ENCODE assay signal across 1 cellular context in the genomic region with DNA sequence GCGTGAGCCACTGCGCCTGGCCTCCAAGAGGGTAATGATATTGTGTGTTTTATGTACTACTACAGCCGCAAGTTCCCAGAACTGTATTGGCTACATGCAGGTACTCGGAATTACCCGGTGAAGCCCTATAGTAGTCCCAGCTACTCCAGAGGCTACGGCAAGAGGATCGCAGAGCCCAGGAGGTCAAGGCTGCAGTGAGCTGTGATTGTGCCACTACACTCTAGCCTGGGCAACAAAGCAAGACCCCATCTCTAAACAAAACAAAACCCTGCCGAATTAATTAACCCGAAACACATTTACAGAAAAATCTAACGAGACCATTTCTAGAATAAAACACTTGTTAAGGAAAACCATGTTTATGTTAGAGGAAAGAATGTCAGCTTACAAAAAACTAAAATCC.
TF ChIP-seq lines count a peak whose summit lies in the region.

No MANE protein-coding gene starts in this region.

TF ChIP-seq in SK-N-SH, 30 proteins besides CTCF, POLR2A, EP300 and RAD21 (continued from another document):
- TF ChIP-seq, protein P1, sequence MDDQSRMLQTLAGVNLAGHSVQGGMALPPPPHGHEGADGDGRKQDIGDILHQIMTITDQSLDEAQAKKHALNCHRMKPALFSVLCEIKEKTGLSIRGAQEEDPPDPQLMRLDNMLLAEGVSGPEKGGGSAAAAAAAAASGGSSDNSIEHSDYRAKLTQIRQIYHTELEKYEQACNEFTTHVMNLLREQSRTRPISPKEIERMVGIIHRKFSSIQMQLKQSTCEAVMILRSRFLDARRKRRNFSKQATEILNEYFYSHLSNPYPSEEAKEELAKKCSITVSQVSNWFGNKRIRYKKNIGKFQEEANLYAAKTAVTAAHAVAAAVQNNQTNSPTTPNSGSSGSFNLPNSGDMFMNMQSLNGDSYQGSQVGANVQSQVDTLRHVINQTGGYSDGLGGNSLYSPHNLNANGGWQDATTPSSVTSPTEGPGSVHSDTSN (IDR thresholded peaks at IDR 0.05): no peak
- TF ChIP-seq GATA2 (CRISPR knock-in tag; IDR thresholded peaks at IDR 0.05): no peak
- no peak for TF ChIP-seq CHD2 (IDR thresholded peaks at IDR 0.05; ENCODE audit: low read length, partially characterized antibody)
- no peak for TF ChIP-seq POLR2AphosphoS5 (IDR thresholded peaks at IDR 0.05; ENCODE audit: low read depth, low read length)
- TF ChIP-seq, protein P2, sequence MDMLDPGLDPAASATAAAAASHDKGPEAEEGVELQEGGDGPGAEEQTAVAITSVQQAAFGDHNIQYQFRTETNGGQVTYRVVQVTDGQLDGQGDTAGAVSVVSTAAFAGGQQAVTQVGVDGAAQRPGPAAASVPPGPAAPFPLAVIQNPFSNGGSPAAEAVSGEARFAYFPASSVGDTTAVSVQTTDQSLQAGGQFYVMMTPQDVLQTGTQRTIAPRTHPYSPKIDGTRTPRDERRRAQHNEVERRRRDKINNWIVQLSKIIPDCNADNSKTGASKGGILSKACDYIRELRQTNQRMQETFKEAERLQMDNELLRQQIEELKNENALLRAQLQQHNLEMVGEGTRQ (IDR thresholded peaks at IDR 0.05; ENCODE audit: borderline replicate concordance, low read depth, low read length): no peak
- no peak for TF ChIP-seq TAF1 (IDR thresholded peaks at IDR 0.05; ENCODE audit: borderline replicate concordance, low read depth, low read length)
- no peak for TF ChIP-seq JUND (IDR thresholded peaks at IDR 0.05)
- TF ChIP-seq, protein P3, sequence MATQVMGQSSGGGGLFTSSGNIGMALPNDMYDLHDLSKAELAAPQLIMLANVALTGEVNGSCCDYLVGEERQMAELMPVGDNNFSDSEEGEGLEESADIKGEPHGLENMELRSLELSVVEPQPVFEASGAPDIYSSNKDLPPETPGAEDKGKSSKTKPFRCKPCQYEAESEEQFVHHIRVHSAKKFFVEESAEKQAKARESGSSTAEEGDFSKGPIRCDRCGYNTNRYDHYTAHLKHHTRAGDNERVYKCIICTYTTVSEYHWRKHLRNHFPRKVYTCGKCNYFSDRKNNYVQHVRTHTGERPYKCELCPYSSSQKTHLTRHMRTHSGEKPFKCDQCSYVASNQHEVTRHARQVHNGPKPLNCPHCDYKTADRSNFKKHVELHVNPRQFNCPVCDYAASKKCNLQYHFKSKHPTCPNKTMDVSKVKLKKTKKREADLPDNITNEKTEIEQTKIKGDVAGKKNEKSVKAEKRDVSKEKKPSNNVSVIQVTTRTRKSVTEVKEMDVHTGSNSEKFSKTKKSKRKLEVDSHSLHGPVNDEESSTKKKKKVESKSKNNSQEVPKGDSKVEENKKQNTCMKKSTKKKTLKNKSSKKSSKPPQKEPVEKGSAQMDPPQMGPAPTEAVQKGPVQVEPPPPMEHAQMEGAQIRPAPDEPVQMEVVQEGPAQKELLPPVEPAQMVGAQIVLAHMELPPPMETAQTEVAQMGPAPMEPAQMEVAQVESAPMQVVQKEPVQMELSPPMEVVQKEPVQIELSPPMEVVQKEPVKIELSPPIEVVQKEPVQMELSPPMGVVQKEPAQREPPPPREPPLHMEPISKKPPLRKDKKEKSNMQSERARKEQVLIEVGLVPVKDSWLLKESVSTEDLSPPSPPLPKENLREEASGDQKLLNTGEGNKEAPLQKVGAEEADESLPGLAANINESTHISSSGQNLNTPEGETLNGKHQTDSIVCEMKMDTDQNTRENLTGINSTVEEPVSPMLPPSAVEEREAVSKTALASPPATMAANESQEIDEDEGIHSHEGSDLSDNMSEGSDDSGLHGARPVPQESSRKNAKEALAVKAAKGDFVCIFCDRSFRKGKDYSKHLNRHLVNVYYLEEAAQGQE (IDR thresholded peaks at IDR 0.05; ENCODE audit: low read depth, low read length): no peak
- no peak for TF ChIP-seq EZH2phosphoT487 (IDR thresholded peaks at IDR 0.05; ENCODE audit: borderline replicate concordance, low read depth)
- TF ChIP-seq NFIC (IDR thresholded peaks at IDR 0.05; ENCODE audit: borderline replicate concordance): no peak
- TF ChIP-seq, protein P4, sequence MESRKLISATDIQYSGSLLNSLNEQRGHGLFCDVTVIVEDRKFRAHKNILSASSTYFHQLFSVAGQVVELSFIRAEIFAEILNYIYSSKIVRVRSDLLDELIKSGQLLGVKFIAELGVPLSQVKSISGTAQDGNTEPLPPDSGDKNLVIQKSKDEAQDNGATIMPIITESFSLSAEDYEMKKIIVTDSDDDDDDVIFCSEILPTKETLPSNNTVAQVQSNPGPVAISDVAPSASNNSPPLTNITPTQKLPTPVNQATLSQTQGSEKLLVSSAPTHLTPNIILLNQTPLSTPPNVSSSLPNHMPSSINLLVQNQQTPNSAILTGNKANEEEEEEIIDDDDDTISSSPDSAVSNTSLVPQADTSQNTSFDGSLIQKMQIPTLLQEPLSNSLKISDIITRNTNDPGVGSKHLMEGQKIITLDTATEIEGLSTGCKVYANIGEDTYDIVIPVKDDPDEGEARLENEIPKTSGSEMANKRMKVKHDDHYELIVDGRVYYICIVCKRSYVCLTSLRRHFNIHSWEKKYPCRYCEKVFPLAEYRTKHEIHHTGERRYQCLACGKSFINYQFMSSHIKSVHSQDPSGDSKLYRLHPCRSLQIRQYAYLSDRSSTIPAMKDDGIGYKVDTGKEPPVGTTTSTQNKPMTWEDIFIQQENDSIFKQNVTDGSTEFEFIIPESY (IDR thresholded peaks at IDR 0.05; ENCODE audit: borderline replicate concordance, low read depth): no peak
- TF ChIP-seq YY1 (IDR thresholded peaks at IDR 0.05; ENCODE audit: low read depth): no peak
- no peak for TF ChIP-seq TEAD4 (IDR thresholded peaks at IDR 0.05; ENCODE audit: borderline replicate concordance, insufficient read depth)
